In the genomic region with DNA sequence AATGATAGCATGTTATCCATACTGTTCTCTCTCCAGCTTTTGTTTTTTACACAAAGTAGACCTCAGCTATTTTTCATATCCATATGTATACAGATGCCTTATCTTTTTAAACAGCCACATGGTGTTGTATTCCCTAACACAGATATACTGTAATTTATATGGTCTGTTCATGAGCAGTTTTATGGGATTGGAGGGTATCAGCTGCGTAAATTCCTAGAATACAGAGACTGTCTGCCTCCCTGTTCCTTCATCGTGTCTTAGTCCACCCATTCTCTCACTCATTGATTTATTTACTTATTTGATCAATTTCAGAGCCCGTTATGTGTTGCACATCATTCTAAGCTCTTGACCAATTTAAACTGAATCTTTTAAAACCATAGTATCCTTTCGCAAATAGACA, we compare ENCODE assay signal across 25 cellular contexts.
"Had no signal": no experiment of that assay in that cellular context is flagged by ENCODE, and none has a peak within 500 bp of the region (broad histone marks: within the 10 kb centered on the region; RNA-seq: fewer than 3 reads in every experiment).

No MANE protein-coding gene starts in this region.

- H3K4me3 Mint-ChIP-seq: activated CD4-positive, alpha-beta memory T cell treated with anti-CD3 and anti-CD28 coated beads, Interleukin-2, amount 10 ng/mL, durations not matched to agents 7 days and 5 days; activated CD4-positive, alpha-beta T cell treated with anti-CD3 and anti-CD28 coated beads, Interleukin-2, amount 10 ng/mL, durations not matched to agents 7 days and 5 days; activated naive CD4-positive, alpha-beta T cell treated with anti-CD3 and anti-CD28 coated beads, Interleukin-2, amount 10 ng/mL, durations not matched to agents 7 days and 5 days; activated naive CD8-positive, alpha-beta T cell treated with anti-CD3 and anti-CD28 coated beads, Interleukin-2, amount 10 ng/mL, durations not matched to agents 7 days and 5 days; activated T-cell treated with anti-CD3 and anti-CD28 coated beads, Interleukin-2, amount 50 U/mL, for 24 hours; activated T-cell treated with anti-CD3 and anti-CD28 coated beads, Interleukin-2, amount 50 U/mL, for 72 hours; T-helper 1 cell treated with Interleukin-12 subunit alpha and Interleukin-12 subunit beta and Interleukin-4 antibody, amounts not matched to agents 30 μg/mL and 1 μg/mL, for 36 hours; WTC11 had no signal

- H3K27ac Mint-ChIP-seq: activated CD4-positive, alpha-beta memory T cell treated with anti-CD3 and anti-CD28 coated beads, Interleukin-2, amount 10 ng/mL, durations not matched to agents 7 days and 5 days; activated CD4-positive, alpha-beta T cell treated with anti-CD3 and anti-CD28 coated beads, Interleukin-2, amount 10 ng/mL, durations not matched to agents 7 days and 5 days; activated naive CD4-positive, alpha-beta T cell treated with anti-CD3 and anti-CD28 coated beads, Interleukin-2, amount 50 U/mL, for 72 hours; activated naive CD8-positive, alpha-beta T cell treated with anti-CD3 and anti-CD28 coated beads, Interleukin-2, amount 10 ng/mL, durations not matched to agents 7 days and 5 days; activated T-cell treated with anti-CD3 and anti-CD28 coated beads, Interleukin-2, amount 50 U/mL, for 24 hours; activated T-cell treated with anti-CD3 and anti-CD28 coated beads, Interleukin-2, amount 50 U/mL, for 72 hours; T-helper 1 cell treated with Interleukin-12 subunit alpha and Interleukin-12 subunit beta and Interleukin-4 antibody, amounts not matched to agents 30 μg/mL and 1 μg/mL, for 36 hours; WTC11 had no signal

- H3K36me3 Mint-ChIP-seq: activated naive CD4-positive, alpha-beta T cell treated with anti-CD3 and anti-CD28 coated beads, Interleukin-2, amount 10 ng/mL, durations not matched to agents 7 days and 5 days; activated naive CD8-positive, alpha-beta T cell treated with anti-CD3 and anti-CD28 coated beads, Interleukin-2, amount 10 ng/mL, durations not matched to agents 7 days and 5 days; WTC11 had no signal

- H3K4me1 Mint-ChIP-seq: activated CD4-positive, alpha-beta memory T cell treated with anti-CD3 and anti-CD28 coated beads, Interleukin-2, amount 10 ng/mL, durations not matched to agents 7 days and 5 days; activated CD4-positive, alpha-beta T cell treated with anti-CD3 and anti-CD28 coated beads, Interleukin-2, amount 10 ng/mL, durations not matched to agents 7 days and 5 days; activated naive CD4-positive, alpha-beta T cell treated with anti-CD3 and anti-CD28 coated beads, Interleukin-2, amount 10 ng/mL, durations not matched to agents 7 days and 5 days had no signal

- H3K27me3 Mint-ChIP-seq: activated CD4-positive, alpha-beta memory T cell treated with anti-CD3 and anti-CD28 coated beads, Interleukin-2, amount 10 ng/mL, durations not matched to agents 7 days and 5 days; activated CD4-positive, alpha-beta T cell treated with anti-CD3 and anti-CD28 coated beads, Interleukin-2, amount 10 ng/mL, durations not matched to agents 7 days and 5 days; activated naive CD4-positive, alpha-beta T cell treated with anti-CD3 and anti-CD28 coated beads, Interleukin-2, amount 10 ng/mL, durations not matched to agents 7 days and 5 days had no signal

- ATAC-seq: activated naive CD4-positive, alpha-beta T cell treated with anti-CD3 and anti-CD28 coated beads, Interleukin-2, amount 50 U/mL, for 72 hours; activated T-cell treated with anti-CD3 and anti-CD28 coated beads, Interleukin-2, amount 50 U/mL, for 72 hours; WTC11 had no signal

- H3K27ac ChIP-seq: brain microvascular endothelial cell, esophagus squamous epithelium, VCaP had no signal

- H3K9me3 ChIP-seq: esophagus squamous epithelium had no signal

- H3K9me3 Mint-ChIP-seq: activated CD4-positive, alpha-beta T cell treated with anti-CD3 and anti-CD28 coated beads, Interleukin-2, amount 10 ng/mL, durations not matched to agents 7 days and 5 days; activated naive CD4-positive, alpha-beta T cell treated with anti-CD3 and anti-CD28 coated beads, Interleukin-2, amount 10 ng/mL, durations not matched to agents 7 days and 5 days; activated naive CD8-positive, alpha-beta T cell treated with anti-CD3 and anti-CD28 coated beads, Interleukin-2, amount 10 ng/mL, durations not matched to agents 7 days and 5 days; activated T-cell treated with anti-CD3 and anti-CD28 coated beads, Interleukin-2, amount 50 U/mL, for 24 hours; T-helper 1 cell treated with Interleukin-12 subunit alpha and Interleukin-12 subunit beta and Interleukin-4 antibody, amounts not matched to agents 30 μg/mL and 1 μg/mL, for 36 hours; WTC11 had no signal

- DNase-seq: activated CD4-positive, alpha-beta memory T cell treated with anti-CD3 and anti-CD28 coated beads, Interleukin-2, amount 10 ng/mL, durations not matched to agents 7 days and 5 days; activated CD4-positive, alpha-beta T cell treated with anti-CD3 and anti-CD28 coated beads for 1 hour; activated CD4-positive, alpha-beta T cell treated with anti-CD3 and anti-CD28 coated beads for 4 hours; activated CD4-positive, alpha-beta T cell treated with anti-CD3 and anti-CD28 coated beads, Interleukin-2, amount 10 ng/mL, durations not matched to agents 7 days and 5 days; activated CD4-positive, alpha-beta T cell treated with anti-CD3 and anti-CD28 coated beads, Interleukin-2, amount 50 U/mL, for 4 hours; activated CD8-positive, alpha-beta memory T cell treated with anti-CD3 and anti-CD28 coated beads, Interleukin-2, amount 50 U/mL, for 48 hours; activated gamma-delta T cell; activated naive CD4-positive, alpha-beta T cell; activated naive CD4-positive, alpha-beta T cell treated with anti-CD3 and anti-CD28 coated beads, Interleukin-2, amount 10 ng/mL, durations not matched to agents 7 days and 5 days; activated naive CD8-positive, alpha-beta T cell treated with anti-CD3 and anti-CD28 coated beads, Interleukin-2, amount 10 ng/mL, durations not matched to agents 7 days and 5 days; activated T-cell treated with anti-CD3 and anti-CD28 coated beads for 4 hours; activated T-cell treated with anti-CD3 and anti-CD28 coated beads, Interleukin-2, amount 50 U/mL, for 24 hours; activated T-cell treated with anti-CD3 and anti-CD28 coated beads, Interleukin-2, amount 50 U/mL, for 72 hours; anterior cingulate cortex; brain microvascular endothelial cell; caudate nucleus; effector CD8-positive, alpha-beta T cell; esophagus squamous epithelium; foreskin fibroblast; head of caudate nucleus; T-helper 9 cell had no signal

- H3K27me3 ChIP-seq: brain microvascular endothelial cell had no signal

- H3K36me3 ChIP-seq: brain microvascular endothelial cell, esophagus squamous epithelium had no signal

- H3K4me3 ChIP-seq: esophagus squamous epithelium had no signal
